In the genomic region with DNA sequence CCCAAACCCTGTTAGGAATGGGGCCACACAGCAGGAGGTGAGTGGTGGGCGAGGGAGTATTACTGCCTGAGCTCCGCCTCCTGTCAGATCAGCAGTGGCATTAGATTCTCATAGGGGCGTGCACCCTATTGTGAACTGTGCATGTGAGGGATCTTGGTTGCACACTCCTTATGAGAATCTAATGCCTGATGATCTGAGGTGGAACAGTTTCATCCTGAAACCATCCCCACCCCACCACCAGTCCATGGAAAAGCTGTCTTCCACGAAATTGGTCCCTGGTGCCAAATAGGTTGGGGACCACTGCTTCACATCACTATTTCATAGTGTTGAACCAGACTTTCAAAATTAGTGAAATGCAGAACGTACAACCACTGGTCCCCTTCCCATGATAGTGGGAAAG, we compare ENCODE assay signal across 36 cellular contexts.
"Had no signal": no experiment of that assay in that cellular context is flagged by ENCODE, and none has a peak within 500 bp of the region (broad histone marks: within the 10 kb centered on the region; RNA-seq: fewer than 3 reads in every experiment).

No MANE protein-coding gene starts in this region.

- FAIRE-seq: astrocyte, TTC549 had no signal

- H3K27ac Mint-ChIP-seq: activated B cell treated with CpG ODN at 0.5 μM for 24 hours; activated CD4-positive, alpha-beta T cell treated with anti-CD3 and anti-CD28 coated beads, Interleukin-2, amount 10 ng/mL, durations not matched to agents 24 days and 14 days; activated CD8-positive, alpha-beta T cell treated with anti-CD3 and anti-CD28 coated beads for 36 hours; activated naive CD4-positive, alpha-beta T cell treated with anti-CD3 and anti-CD28 coated beads for 36 hours; activated naive CD4-positive, alpha-beta T cell treated with anti-CD3 and anti-CD28 coated beads, Interleukin-2, amount 50 U/mL, for 72 hours; activated naive CD8-positive, alpha-beta T cell treated with anti-CD3 and anti-CD28 coated beads for 36 hours; activated T-cell treated with anti-CD3 and anti-CD28 coated beads, Interleukin-2, amount 50 U/mL, for 72 hours; activated T-helper 1 cell treated with anti-CD3 and anti-CD28 coated beads, Interleukin-12 subunit alpha, Interleukin-12 subunit beta, Interleukin-2, Interleukin-4 antibody, amounts not matched to agents 30 ng/mL and 10 ng/mL and 1 ng/mL, durations not matched to agents 14 hours and 24 hours and 36 hours; activated T-helper 17 cell treated with anti-CD3 and anti-CD28 coated beads, Interleukin-2, amount 50 U/mL, for 72 hours; T-helper 1 cell treated with Interleukin-12 subunit alpha and Interleukin-12 subunit beta and Interleukin-4 antibody, amounts not matched to agents 30 μg/mL and 1 μg/mL, for 36 hours; T-helper 2 cell treated with Interferon-gamma antibody and Interleukin-4, amounts not matched to agents 5 μg/mL and 100 μg/mL, for 36 hours had no signal

- H3K36me3 ChIP-seq: adrenal gland, brain microvascular endothelial cell, breast epithelium had no signal

- H3K4me3 ChIP-seq: adrenal gland, body of pancreas, breast epithelium had no signal

- H3K4me3 Mint-ChIP-seq: activated B cell treated with CpG ODN at 0.5 μM for 24 hours; activated CD4-positive, alpha-beta T cell treated with anti-CD3 and anti-CD28 coated beads, Interleukin-2, amount 10 ng/mL, durations not matched to agents 24 days and 14 days; activated CD8-positive, alpha-beta T cell treated with anti-CD3 and anti-CD28 coated beads for 36 hours; activated naive CD4-positive, alpha-beta T cell treated with anti-CD3 and anti-CD28 coated beads for 36 hours; activated naive CD8-positive, alpha-beta T cell treated with anti-CD3 and anti-CD28 coated beads for 36 hours; activated T-cell treated with anti-CD3 and anti-CD28 coated beads, Interleukin-2, amount 50 U/mL, for 4 hours; activated T-cell treated with anti-CD3 and anti-CD28 coated beads, Interleukin-2, amount 50 U/mL, for 72 hours; activated T-helper 1 cell treated with anti-CD3 and anti-CD28 coated beads, Interleukin-12 subunit alpha, Interleukin-12 subunit beta, Interleukin-2, Interleukin-4 antibody, amounts not matched to agents 30 ng/mL and 10 ng/mL and 1 ng/mL, durations not matched to agents 14 hours and 24 hours and 36 hours; activated T-helper 17 cell treated with anti-CD3 and anti-CD28 coated beads, Interleukin-2, amount 50 U/mL, for 72 hours; T-helper 1 cell treated with Interleukin-12 subunit alpha and Interleukin-12 subunit beta and Interleukin-4 antibody, amounts not matched to agents 30 μg/mL and 1 μg/mL, for 36 hours; T-helper 2 cell treated with Interferon-gamma antibody and Interleukin-4, amounts not matched to agents 5 μg/mL and 100 μg/mL, for 36 hours had no signal

- H3K4me1 Mint-ChIP-seq: activated B cell treated with CpG ODN at 0.5 μM for 24 hours; activated CD4-positive, alpha-beta T cell treated with anti-CD3 and anti-CD28 coated beads, Interleukin-2, amount 10 ng/mL, durations not matched to agents 24 days and 14 days; activated T-helper 17 cell treated with anti-CD3 and anti-CD28 coated beads, Interleukin-2, amount 50 U/mL, for 72 hours had no signal

- H3K27me3 Mint-ChIP-seq: activated B cell treated with CpG ODN at 0.5 μM for 24 hours; activated CD4-positive, alpha-beta T cell treated with anti-CD3 and anti-CD28 coated beads, Interleukin-2, amount 10 ng/mL, durations not matched to agents 24 days and 14 days; activated CD8-positive, alpha-beta T cell treated with anti-CD3 and anti-CD28 coated beads for 36 hours; activated naive CD8-positive, alpha-beta T cell treated with anti-CD3 and anti-CD28 coated beads for 36 hours; activated T-helper 17 cell treated with anti-CD3 and anti-CD28 coated beads, Interleukin-2, amount 50 U/mL, for 72 hours had no signal

- DNase-seq: activated B cell treated with CpG ODN at 0.5 μM for 24 hours; activated CD4-positive, alpha-beta T cell treated with anti-CD3 and anti-CD28 coated beads for 4 hours; activated CD4-positive, alpha-beta T cell treated with anti-CD3 and anti-CD28 coated beads, Interleukin-2, amount 10 ng/mL, durations not matched to agents 24 days and 14 days; activated CD4-positive, alpha-beta T cell treated with anti-CD3 and anti-CD28 coated beads, Interleukin-2, amount 50 U/mL, for 1 hour; activated CD4-positive, alpha-beta T cell treated with anti-CD3 and anti-CD28 coated beads, Interleukin-2, amount 50 U/mL, for 48 hours; activated CD4-positive, CD25-positive, alpha-beta regulatory T cell treated with anti-CD3 and anti-CD28 coated beads, Interleukin-2, amount 50 U/mL, for 72 hours; activated CD8-positive, alpha-beta memory T cell treated with anti-CD3 and anti-CD28 coated beads, Interleukin-2, amount 50 U/mL, for 4 hours; activated CD8-positive, alpha-beta T cell treated with anti-CD3 and anti-CD28 coated beads for 36 hours; activated effector memory CD4-positive, alpha-beta T cell treated with anti-CD3 and anti-CD28 coated beads, Interleukin-2, amount 50 U/mL, for 16 hours; activated gamma-delta T cell treated with Interleukin-2 at 50 U/mL for 16 hours; activated naive CD4-positive, alpha-beta T cell; activated naive CD4-positive, alpha-beta T cell treated with anti-CD3 and anti-CD28 coated beads for 36 hours; activated naive CD4-positive, alpha-beta T cell treated with anti-CD3 and anti-CD28 coated beads, Interleukin-2, amount 50 U/mL, for 16 hours; activated naive CD8-positive, alpha-beta T cell treated with anti-CD3 and anti-CD28 coated beads for 36 hours; activated T-cell treated with anti-CD3 and anti-CD28 coated beads for 4 hours; activated T-cell treated with anti-CD3 and anti-CD28 coated beads, Interleukin-2, amount 50 U/mL, for 1 hour; activated T-cell treated with anti-CD3 and anti-CD28 coated beads, Interleukin-2, amount 50 U/mL, for 4 hours; activated T-cell treated with anti-CD3 and anti-CD28 coated beads, Interleukin-2, amount 50 U/mL, for 72 hours; adrenal gland; amniotic stem cell; aorta; body of pancreas; brain microvascular endothelial cell; central memory CD4-positive, alpha-beta T cell; T-helper 1 cell; T-helper 2 cell; T-helper 9 cell had no signal

- H3K27ac ChIP-seq: adrenal gland, body of pancreas, brain microvascular endothelial cell, breast epithelium, VCaP had no signal

- H3K27me3 ChIP-seq: adrenal gland, body of pancreas, brain microvascular endothelial cell, breast epithelium had no signal

- ATAC-seq: activated CD8-positive, alpha-beta T cell treated with anti-CD3 and anti-CD28 coated beads for 36 hours; activated naive CD4-positive, alpha-beta T cell treated with anti-CD3 and anti-CD28 coated beads, Interleukin-2, amount 50 U/mL, for 72 hours; activated T-cell treated with anti-CD3 and anti-CD28 coated beads, Interleukin-2, amount 50 U/mL, for 4 hours; activated T-cell treated with anti-CD3 and anti-CD28 coated beads, Interleukin-2, amount 50 U/mL, for 72 hours; activated T-helper 17 cell treated with anti-CD3 and anti-CD28 coated beads, Interleukin-2, amount 50 U/mL, for 72 hours; body of pancreas had no signal

- H3K4me1 ChIP-seq: adrenal gland, body of pancreas, breast epithelium had no signal
